11 cellular contexts compared by ENCODE assay signal in the genomic region with DNA sequence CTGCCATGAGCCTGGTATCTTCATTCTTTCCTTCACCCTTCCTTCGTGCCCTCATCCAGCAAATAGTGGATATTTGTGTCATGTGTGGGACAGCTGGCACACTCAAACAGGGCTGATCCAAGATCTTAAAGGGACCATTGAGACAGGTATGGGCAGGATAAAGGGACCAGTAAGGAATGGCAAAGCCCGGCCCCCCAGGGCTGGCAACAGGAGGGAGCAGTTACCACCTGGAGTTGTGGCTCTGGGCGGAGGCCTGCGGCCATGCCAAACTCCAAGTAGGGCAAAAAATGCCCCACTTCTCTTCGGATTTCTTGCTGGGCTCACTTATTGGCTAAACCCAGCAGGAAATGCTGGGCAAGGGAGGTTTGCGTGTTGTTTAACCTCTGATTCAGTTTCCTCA. TPM values are rescaled to one million over a fixed set of nuclear protein-coding genes. Genes with fewer than 3 reads are reported as not detected.
DNase-seq lines count a peak whose midpoint lies in the region; ATAC-seq and TF ChIP-seq lines count a peak whose summit lies in the region.
"Had no signal": no experiment of that assay in that cellular context is flagged by ENCODE, and none has a peak within 500 bp of the region (broad histone marks: within the 10 kb centered on the region; RNA-seq: fewer than 3 reads in every experiment).

No MANE protein-coding gene starts in this region.

- CTCF ChIA-PET in activated naive CD4-positive, alpha-beta T cell treated with anti-CD3 and anti-CD28 coated beads, Interleukin-2, amount 10 ng/mL, durations not matched to agents 7 days and 5 days (lab: Charles Lee), result interaction anchor here (1.6 kb wide), 1 partner anchor 98 kb away, joined by 3 read pairs; no protein-coding TSS in a partner anchor
- CTCF ChIA-PET in IMR-90 (lab: Yijun Ruan, JAX), result no interaction called here

- TF ChIP-seq CTCF in IMR-90 (conservative IDR thresholded peaks at IDR 0.05; ENCODE audit: low read depth, low read length) (no peak), brain (conservative IDR thresholded peaks at IDR 0.05) (no peak), psoas muscle (IDR thresholded peaks at IDR 0.05) (no peak)

- H3K9me1 ChIP-seq in IMR-90 (ENCODE audit: insufficient read depth, low read length), result peaks cover 12% of the 10 kb centered on the region; the same call in 1 of the 2 replicates

- intact Hi-C loops in IMR-90 (cut with micrococcal nuclease) (loop anchor here (10.0 kb wide), 1 partner anchor 408 kb away; a partner anchor contains a TSS), psoas muscle (cut with DNase I) (loop anchor here in 1 of 2 donors (5.0 kb wide), 1 partner anchor 255 kb away; a partner anchor contains a TSS)

- H4K8ac ChIP-seq in IMR-90 (ENCODE audit: low read depth in 2 of 2, low read length in 2 of 2), result no peak overlapping the region

- H3K4me1 Mint-ChIP-seq in activated naive CD4-positive, alpha-beta T cell treated with anti-CD3 and anti-CD28 coated beads, Interleukin-2, amount 10 ng/mL, durations not matched to agents 7 days and 5 days, result peaks cover 57% of the 10 kb centered on the region
- H3K4me1 Mint-ChIP-seq in brain, result peaks cover 49% of the 10 kb centered on the region

- ATAC-seq in activated naive CD4-positive, alpha-beta T cell treated with anti-CD3 and anti-CD28 coated beads, Interleukin-2, amount 50 U/mL, for 72 hours, result no peak
- ATAC-seq in IMR-90 (ENCODE audit: low read depth) (no peak), psoas muscle (no peak)

- in situ Hi-C loops in IMR-90 (cut with MboI; ENCODE audit: low sequenced_read_pairs), result no loop called here

- no peak overlapping the region for H4K5ac ChIP-seq in IMR-90 (ENCODE audit: low read depth, low read length)

- no peak overlapping the region for H4K91ac ChIP-seq in IMR-90 (ENCODE audit: insufficient read depth, low read depth, low read length)

- H2BK120ac ChIP-seq in IMR-90 (ENCODE audit: low read depth, low read length), result no peak overlapping the region

- H3K4ac ChIP-seq in IMR-90 (ENCODE audit: low read depth, low read length), result no peak overlapping the region

- WGBS in IMR-90 (ENCODE audit: extremely low coverage in 2 of 2, insufficient read length in 1 of 2), 2 experiments, result no CpG with 5 or more reads among the region's 6 CpGs
- WGBS in psoas muscle, 3 donors, result 79 to 81% (median 80%) methylated on average over 6 of the region's 6 CpGs

- no peak overlapping the region for H3K4me2 ChIP-seq in IMR-90 (ENCODE audit: low read depth, low read length)

- no peak overlapping the region for H3K23ac ChIP-seq in IMR-90 (ENCODE audit: low read depth, low read length)

- peak overlapping the region; percentile 35 for H3K4me3 Mint-ChIP-seq in activated naive CD4-positive, alpha-beta T cell treated with anti-CD3 and anti-CD28 coated beads, Interleukin-2, amount 10 ng/mL, durations not matched to agents 7 days and 5 days
- peak overlapping the region; percentile 57 to 98 (median 67) for H3K4me3 Mint-ChIP-seq in brain

- dilution Hi-C loops in IMR-90 (cut with HindIII; ENCODE audit: low sequenced_read_pairs, unreplicated experiment), result loop anchor here (25.0 kb wide), 1 partner anchor 260 kb away; a partner anchor contains a TSS

- H3K4me3 ChIP-seq in IMR-90 (ENCODE audit: insufficient read depth, low read depth, low read length) (no peak overlapping the region), psoas muscle (peak overlapping the region; percentile 81)

- no peak overlapping the region for H3K56ac ChIP-seq in IMR-90 (ENCODE audit: extremely low read depth, insufficient read depth, low read length)

- peaks cover 7% of the 10 kb centered on the region for H3K36me3 ChIP-seq in IMR-90 (ENCODE audit: control insufficient read depth, insufficient read depth, low read length)
- peaks cover 0 to 12% of the 10 kb centered on the region in 2 donors for H3K36me3 ChIP-seq in psoas muscle (ENCODE audit: insufficient read depth in 1 of 2, low read depth in 1 of 2)

- H2AFZ ChIP-seq in IMR-90 (replicated peaks; ENCODE audit: low read length, poor library complexity), result no peak overlapping the region

- peaks cover 20 to 67% of the 10 kb centered on the region in 2 experiments for H3K79me1 ChIP-seq in IMR-90 (ENCODE audit: low read depth in 1 of 2, low read length in 2 of 2)

- H3K18ac ChIP-seq in IMR-90 (ENCODE audit: low read depth, low read length), result no peak overlapping the region

- H3K14ac ChIP-seq in IMR-90 (replicated peaks; ENCODE audit: low read depth, low read length), result no peak overlapping the region

- H3K36me3 Mint-ChIP-seq in activated naive CD4-positive, alpha-beta T cell treated with anti-CD3 and anti-CD28 coated beads, Interleukin-2, amount 10 ng/mL, durations not matched to agents 7 days and 5 days, result peaks cover 16% of the 10 kb centered on the region
- peaks cover 16 to 18% of the 10 kb centered on the region in 2 donors for H3K36me3 Mint-ChIP-seq in activated naive CD4-positive, alpha-beta T cell treated with anti-CD3 and anti-CD28 coated beads, Interleukin-2, amount 50 U/mL, for 72 hours
- H3K36me3 Mint-ChIP-seq in brain, result peaks cover 5% of the 10 kb centered on the region

- peaks cover 7% of the 10 kb centered on the region for H3K27me3 Mint-ChIP-seq in activated naive CD4-positive, alpha-beta T cell treated with anti-CD3 and anti-CD28 coated beads, Interleukin-2, amount 10 ng/mL, durations not matched to agents 7 days and 5 days
- H3K27me3 Mint-ChIP-seq in brain, result peaks cover 17% of the 10 kb centered on the region

- H3K9me3 ChIP-seq in IMR-90 (ENCODE audit: control insufficient read depth, insufficient read depth, low read length) (no peaks in the 10 kb centered on the region), psoas muscle (no peaks in the 10 kb centered on the region)
- H3K9me3 ChIP-seq: SK-N-SH had no signal

- no peak overlapping the region for H3K27ac Mint-ChIP-seq in activated naive CD4-positive, alpha-beta T cell treated with anti-CD3 and anti-CD28 coated beads, Interleukin-2, amount 10 ng/mL, durations not matched to agents 7 days and 5 days
- no peak overlapping the region for H3K27ac Mint-ChIP-seq in activated naive CD4-positive, alpha-beta T cell treated with anti-CD3 and anti-CD28 coated beads, Interleukin-2, amount 50 U/mL, for 72 hours
- peak overlapping the region in 2 of 5 experiments; percentile 33 to 50 for H3K27ac Mint-ChIP-seq in brain

- H2AK9ac ChIP-seq in IMR-90 (replicated peaks; ENCODE audit: low read depth, low read length, poor library complexity), result peak overlapping the region; percentile 15

- no TSS peak for BruUV-seq in IMR-90 (replicated peaks; lab: Mats Ljungman, UMichigan)

- no peak overlapping the region for H2BK20ac ChIP-seq in IMR-90 (ENCODE audit: low read depth, low read length)

- H3K27ac ChIP-seq in IMR-90 (ENCODE audit: insufficient read depth, low read length) (no peak overlapping the region), psoas muscle (no peak overlapping the region)

- H3K9ac ChIP-seq in IMR-90 (ENCODE audit: low read depth, low read length), result no peak overlapping the region
- H3K9ac ChIP-seq: SK-N-SH had no signal

- H3K27me3 ChIP-seq in IMR-90 (ENCODE audit: control insufficient read depth, insufficient read depth, low read length) (no peaks in the 10 kb centered on the region), psoas muscle (ENCODE audit: insufficient read depth in 3 of 3, low read length in 2 of 3) (no peaks in the 10 kb centered on the region)

- no peak overlapping the region for H2BK5ac ChIP-seq in IMR-90 (ENCODE audit: low read depth, low read length, poor library complexity, severe bottlenecking)

- H2AK5ac ChIP-seq in IMR-90 (ENCODE audit: low read depth, low read length), result no peak overlapping the region

- DNase-seq in activated naive CD4-positive, alpha-beta T cell treated with anti-CD3 and anti-CD28 coated beads, Interleukin-2, amount 10 ng/mL, durations not matched to agents 7 days and 5 days, result no peak
- DNase-seq in activated naive CD4-positive, alpha-beta T cell treated with anti-CD3 and anti-CD28 coated beads, Interleukin-2, amount 50 U/mL, for 72 hours (ENCODE audit: low spot score in 2 of 2), result no peak
- DNase-seq in IMR-90, result no peak
- no peak for DNase-seq in psoas muscle
- no peak for DNase-seq in EL
- DNase-seq in stimulated activated CD4-positive, alpha-beta T cell treated with anti-CD3 and anti-CD28 coated beads, Interleukin-4, amount 100 ng/mL, for 24 hours, result no peak
- DNase-seq in cortex of kidney (lab: John Stamatoyannopoulos, UW), result no peak
- DNase-seq: NCI-H1694; SK-N-SH; stimulated activated CD4-positive, alpha-beta T cell treated with anti-CD3 and anti-CD28 coated beads, Interleukin-15, amount 100 ng/mL, for 24 hours had no signal

- POLR2A ChIA-PET in IMR-90 (lab: Charles Lee; ENCODE audit: unreplicated experiment), result no interaction called here

- H3K9me3 Mint-ChIP-seq in activated naive CD4-positive, alpha-beta T cell treated with anti-CD3 and anti-CD28 coated beads, Interleukin-2, amount 10 ng/mL, durations not matched to agents 7 days and 5 days, result no peaks in the 10 kb centered on the region
- no peaks in the 10 kb centered on the region for H3K9me3 Mint-ChIP-seq in activated naive CD4-positive, alpha-beta T cell treated with anti-CD3 and anti-CD28 coated beads, Interleukin-2, amount 50 U/mL, for 72 hours
- peaks cover 0 to 4% (median 0%) of the 10 kb centered on the region in 5 experiments for H3K9me3 Mint-ChIP-seq in brain

- no peak overlapping the region for H2BK15ac ChIP-seq in IMR-90 (ENCODE audit: low read depth, low read length)

- H3K4me1 ChIP-seq in IMR-90 (ENCODE audit: control insufficient read depth, insufficient read depth, low read length) (peaks cover 18% of the 10 kb centered on the region), psoas muscle (peaks cover 47% of the 10 kb centered on the region)

- H4K20me1 ChIP-seq in IMR-90 (ENCODE audit: insufficient read depth, low read length), result peaks cover 8% of the 10 kb centered on the region

- no peak for TF ChIP-seq RAD21 in IMR-90 (IDR thresholded peaks at IDR 0.05; ENCODE audit: low read length)

- TF ChIP-seq POLR2A in IMR-90 (IDR thresholded peaks at IDR 0.05; ENCODE audit: low read depth, low read length), result no peak

RNA-seq across cellular contexts. Expression of a gene that starts 2.1 kb away (rescaled TPM):
- 10 to 100 TPM; 30.3 to 30.8 TPM for total RNA-seq in activated naive CD4-positive, alpha-beta T cell treated with anti-CD3 and anti-CD28 coated beads, Interleukin-2, amount 50 U/mL, for 72 hours
- total RNA-seq in IMR-90 (2012; rRNA removed) (4.3 and 4.7 TPM in 2 replicates), psoas muscle (10 to 100 TPM in 1 of 4 donors, 1 to 10 TPM in 3; 6.4 to 12.0 (median 8.5) TPM)
- polyA plus RNA-seq in IMR-90 (2012; rRNA removed) (18.2 and 19.0 TPM in 2 replicates), brain (ENCODE audit: insufficient read depth, low read depth, low replicate concordance) (12.7 TPM), psoas muscle (10 to 100 TPM in 2 of 3 donors, 1 to 10 TPM in 1; 7.0 to 25.3 (median 19.5) TPM)
- polyA plus RNA-seq in IMR-90 (2012; cell fraction: cytosol; rRNA removed), result 7.7 and 16.7 TPM in 2 replicates
- 31.5 and 87.3 TPM in 2 replicates for polyA plus RNA-seq in IMR-90 (2012; cell fraction: nucleus; rRNA removed; ENCODE audit: low replicate concordance)

RNA-seq across cellular contexts. Expression of a gene that starts 3.3 kb away (rescaled TPM):
- 100 to 1,000 TPM in 1 of 2 donors, 10 to 100 TPM in 1; 99.9 to 180 TPM for total RNA-seq in activated naive CD4-positive, alpha-beta T cell treated with anti-CD3 and anti-CD28 coated beads, Interleukin-2, amount 50 U/mL, for 72 hours
- total RNA-seq in IMR-90 (2012; rRNA removed) (161 and 205 TPM in 2 replicates), psoas muscle (100 to 1,000 TPM; 113 to 130 (median 117) TPM)
- polyA plus RNA-seq in IMR-90 (2012; rRNA removed) (254 and 258 TPM in 2 replicates), brain (ENCODE audit: insufficient read depth, low read depth, low replicate concordance) (283 TPM), psoas muscle (100 to 1,000 TPM; 161 to 193 (median 187) TPM)
- polyA plus RNA-seq in IMR-90 (2012; cell fraction: cytosol; rRNA removed), result 195 and 234 TPM in 2 replicates
- 276 and 281 TPM in 2 replicates for polyA plus RNA-seq in IMR-90 (2012; cell fraction: nucleus; rRNA removed; ENCODE audit: low replicate concordance)

RNA-seq across cellular contexts. Expression of a gene that starts 10.9 kb away (rescaled TPM):
- total RNA-seq in activated naive CD4-positive, alpha-beta T cell treated with anti-CD3 and anti-CD28 coated beads, Interleukin-2, amount 50 U/mL, for 72 hours, result 1 to 10 TPM; 8.9 to 9.5 TPM
- total RNA-seq in IMR-90 (2012; rRNA removed) (5.6 and 7.2 TPM in 2 replicates), psoas muscle (under 1 TPM; 0.47 to 0.97 (median 0.78) TPM)
- polyA plus RNA-seq in IMR-90 (2012; rRNA removed) (7.8 and 8.3 TPM in 2 replicates), brain (ENCODE audit: insufficient read depth, low read depth, low replicate concordance) (7.9 TPM), psoas muscle (1 to 10 TPM in 1 of 3 donors, under 1 TPM in 2; 0.56 to 1.1 (median 0.62) TPM)
- 6.6 and 7.8 TPM in 2 replicates for polyA plus RNA-seq in IMR-90 (2012; cell fraction: cytosol; rRNA removed)
- polyA plus RNA-seq in IMR-90 (2012; cell fraction: nucleus; rRNA removed; ENCODE audit: low replicate concordance), result 14.2 and 28.2 TPM in 2 replicates
